ENCODE assay signal across 1 cellular context in genomic region chr1:161440312-161440894, GRCh38.
A peak's percentile ranks its signal among the peaks of the same experiment; 100 is the strongest.
TF ChIP-seq lines count a peak whose summit lies in the region.

No MANE protein-coding gene starts in this region.

TF ChIP-seq in K562, 482 proteins besides CTCF, POLR2A, EP300 and RAD21 (continued from another document and continues in another):
- peak; percentile 81; the same call in 1 of the 2 replicates for TF ChIP-seq AFF4 (CRISPR knock-in tag; IDR thresholded peaks at IDR 0.05)
- no peak for TF ChIP-seq NFYB (IDR thresholded peaks at IDR 0.05; ENCODE audit: extremely low read depth, insufficient read length)
- peak; percentile 77 for TF ChIP-seq PCBP1 (IDR thresholded peaks at IDR 0.05; ENCODE audit: low read depth, low read length, poor library complexity, severe bottlenecking)
- TF ChIP-seq MTA3 (IDR thresholded peaks at IDR 0.05; ENCODE audit: borderline replicate concordance) = peak; percentile 80; the same call in 1 of the 2 replicates
- TF ChIP-seq ZNF76 (CRISPR knock-in tag; IDR thresholded peaks at IDR 0.05; ENCODE audit: borderline replicate concordance) = no peak
- 0 out of 4 replicates have a peak, but pooled peaks of 1 of the 2 experiments have one; percentile 20 for TF ChIP-seq BCLAF1 (IDR thresholded peaks at IDR 0.05; ENCODE audit: borderline replicate concordance in 1 of 2, control insufficient read depth in 1 of 2, low read depth in 2 of 2, low read length in 1 of 2)
- TF ChIP-seq FUS (optimal IDR thresholded peaks at IDR 0.05; ENCODE audit: low read depth, low read length) = peak; percentile 60
- peak; percentile 71 for TF ChIP-seq RBBP5 (IDR thresholded peaks at IDR 0.05; ENCODE audit: borderline replicate concordance, insufficient read depth, low read length, poor library complexity, severe bottlenecking)
- TF ChIP-seq HSF4 (CRISPR knock-in tag; IDR thresholded peaks at IDR 0.05; ENCODE audit: borderline replicate concordance) = no peak
- TF ChIP-seq GATAD2A (IDR thresholded peaks at IDR 0.05) = peak; percentile 60; the same call in 1 of the 2 replicates
- TF ChIP-seq REST (CRISPR knock-in tag; IDR thresholded peaks at IDR 0.05; ENCODE audit: low read depth) = peak; percentile 66; the same call in 1 of the 2 replicates
- no peak for TF ChIP-seq ZNF41 (CRISPR knock-in tag; conservative IDR thresholded peaks at IDR 0.05)
- 0 out of 2 replicates have a peak, but pooled peaks have one; percentile 33 for TF ChIP-seq HLTF (IDR thresholded peaks at IDR 0.05)
- peak; percentile 24; the same call in 1 of the 2 replicates for TF ChIP-seq BHLHE40 (IDR thresholded peaks at IDR 0.05; ENCODE audit: low read length)
- TF ChIP-seq ZNF764 (CRISPR knock-in tag; IDR thresholded peaks at IDR 0.05; ENCODE audit: low read depth) = peak; percentile 82
- TF ChIP-seq ZNF830 (CRISPR knock-in tag; IDR thresholded peaks at IDR 0.05) = 0 out of 2 replicates have a peak, but pooled peaks have one; percentile 30
- TF ChIP-seq E2F3 (CRISPR knock-in tag; IDR thresholded peaks at IDR 0.05) = 0 out of 2 replicates have a peak, but pooled peaks have one; percentile 25
- TF ChIP-seq RB1 (IDR thresholded peaks at IDR 0.05; ENCODE audit: low read depth) = peak; percentile 84
- 0 out of 4 replicates have a peak, but pooled peaks of 1 of the 2 experiments have one; percentile 27 for TF ChIP-seq MLLT1 (IDR thresholded peaks at IDR 0.05)
- TF ChIP-seq FOXK1 (CRISPR knock-in tag; IDR thresholded peaks at IDR 0.05; ENCODE audit: borderline replicate concordance) = 0 out of 2 replicates have a peak, but pooled peaks have one; percentile 66
- 0 out of 2 replicates have a peak, but pooled peaks have one; percentile 35 for TF ChIP-seq NCOA1 (IDR thresholded peaks at IDR 0.05; ENCODE audit: low read depth)
- TF ChIP-seq ZFX (CRISPR knock-in tag; IDR thresholded peaks at IDR 0.05) = peak; percentile 96
- 0 out of 2 replicates have a peak, but pooled peaks have one; percentile 19 for TF ChIP-seq ZBTB2 (IDR thresholded peaks at IDR 0.05)
- TF ChIP-seq HOMEZ (CRISPR knock-in tag; IDR thresholded peaks at IDR 0.05) = peak; percentile 74
- peak in 1 of 2 experiments; percentile 30; a peak in 1 of 4 replicates for TF ChIP-seq NONO (IDR thresholded peaks at IDR 0.05; ENCODE audit: low read depth in 2 of 2, low read length in 1 of 2)
- peak; percentile 65; the same call in 1 of the 2 replicates for TF ChIP-seq PHF8 (IDR thresholded peaks at IDR 0.05; ENCODE audit: borderline replicate concordance, low read length)
- no peak for TF ChIP-seq ZNF518B (CRISPR knock-in tag; IDR thresholded peaks at IDR 0.05)
- peak; percentile 21; the same call in 1 of the 2 replicates for TF ChIP-seq ETV1 (tag; conservative IDR thresholded peaks at IDR 0.05; ENCODE audit: low read depth)
- TF ChIP-seq ZNF639 (CRISPR knock-in tag; conservative IDR thresholded peaks at IDR 0.05 in 1 of 2, IDR thresholded peaks at IDR 0.05 in 1 of 2) = peak in 1 of 2 experiments; percentile 61; a peak in 1 of 4 replicates
- TF ChIP-seq RBFOX2 (IDR thresholded peaks at IDR 0.05; ENCODE audit: low read depth, low read length) = peak; percentile 74
- TF ChIP-seq EGR1 (conservative IDR thresholded peaks at IDR 0.05) = peak; percentile 33
- TF ChIP-seq MYNN (IDR thresholded peaks at IDR 0.05) = no peak
- TF ChIP-seq MYNN (CRISPR knock-in tag; IDR thresholded peaks at IDR 0.05) = no peak
- 0 out of 2 replicates have a peak, but pooled peaks have one; percentile 12 for TF ChIP-seq JUND (IDR thresholded peaks at IDR 0.05; ENCODE audit: borderline replicate concordance, low read depth, low read length)
- no peak for TF ChIP-seq JUND (tag; IDR thresholded peaks at IDR 0.05; ENCODE audit: borderline replicate concordance, low read depth, low read length)
- no peak for TF ChIP-seq ZNF561 (CRISPR knock-in tag; conservative IDR thresholded peaks at IDR 0.05)
- TF ChIP-seq MYC (IDR thresholded peaks at IDR 0.05; ENCODE audit: low read depth, low read length) = 0 out of 2 replicates have a peak, but pooled peaks have one; percentile 4
- TF ChIP-seq MYC (CRISPR knock-in tag; IDR thresholded peaks at IDR 0.05; ENCODE audit: borderline replicate concordance, low read depth) = 0 out of 2 replicates have a peak, but pooled peaks have one; percentile 49
- TF ChIP-seq ELF4 (CRISPR knock-in tag; IDR thresholded peaks at IDR 0.05) = no peak; the same call in 1 of the 2 replicates
